In genomic region chr2:196798980-196799379, GRCh38 we compare ENCODE assay signal across 8 cellular contexts. TPM values are rescaled to one million over a fixed set of nuclear protein-coding genes. Genes with fewer than 3 reads are reported as not detected.
DNase-seq lines count a peak whose midpoint lies in the region; ATAC-seq, FAIRE-seq and TF ChIP-seq lines count a peak whose summit lies in the region.

No MANE protein-coding gene starts in this region.

- intact Hi-C loops in right lobe of liver (cut with DNase I) (no loop called here), transverse colon (cut with DNase I; ENCODE audit: low total_unique reads) (no loop called here)

- WGBS in right lobe of liver (ENCODE audit: insufficient coverage, low coverage, low lambda C conversion rate, missing lambda C conversion rate) = 8% methylated on average over 10 of the region's 10 CpGs
- 5 to 18% methylated on average over 3 to 10 of the region's 10 CpGs for WGBS in transverse colon (ENCODE audit: low coverage in 1 of 2), 2 donors

- H3K27me3 Mint-ChIP-seq in astrocyte (ENCODE audit: low read depth, unreplicated experiment) = no peaks in the 10 kb centered on the region

- peak overlapping the region; percentile 99 for H3K4me3 Mint-ChIP-seq in astrocyte (ENCODE audit: unreplicated experiment)

- H3K27me3 ChIP-seq in astrocyte (ENCODE audit: insufficient read depth, low read length) = no peaks in the 10 kb centered on the region
- H3K27me3 ChIP-seq in right lobe of liver = no peaks in the 10 kb centered on the region
- H3K27me3 ChIP-seq in transverse colon = no peaks in the 10 kb centered on the region

- no peaks in the 10 kb centered on the region for H4K20me1 ChIP-seq in astrocyte (ENCODE audit: insufficient read depth, low read length)

- TF ChIP-seq CTCF in GM13977 (IDR thresholded peaks at IDR 0.05; ENCODE audit: extremely low read depth, insufficient read depth, missing control alignments) = no peak
- TF ChIP-seq CTCF in astrocyte (IDR thresholded peaks at IDR 0.05; ENCODE audit: insufficient read depth, low read depth, low read length) = no peak
- TF ChIP-seq CTCF in right lobe of liver (IDR thresholded peaks at IDR 0.05) = no peak
- TF ChIP-seq CTCF in transverse colon (IDR thresholded peaks at IDR 0.05) = no peak

- in situ Hi-C loops in GM13977 (cut with MboI; ENCODE audit: low pct_unique_long_range_greater_than_20kb, low sequenced_read_pairs, unreplicated experiment) = no loop called here
- in situ Hi-C loops in transverse colon (cut with MboI; ENCODE audit: low pct_ligation_motif_present in 1 of 4, low pct_unique_long_range_greater_than_20kb in 1 of 4, low sequenced_read_pairs in 3 of 4) = loop anchor here in 2 of 4 donors (25.0 kb wide), 2 partner anchors 588 to 613 kb away; no protein-coding TSS in a partner anchor

- no peak for TF ChIP-seq EP300 in transverse colon (IDR thresholded peaks at IDR 0.05; ENCODE audit: low read depth)

- FAIRE-seq in astrocyte (lab: Jason Lieb, UNC) = no peak

- H3K4me1 Mint-ChIP-seq in astrocyte (ENCODE audit: low read depth, unreplicated experiment) = peaks cover 10% of the 10 kb centered on the region

- H3K36me3 ChIP-seq in astrocyte (ENCODE audit: insufficient read depth, low read length) (peaks cover 3% of the 10 kb centered on the region), right lobe of liver (peaks cover 0 to 28% (median 0%) of the 10 kb centered on the region in 4 donors), transverse colon (peaks cover 0 to 15% (median 4%) of the 10 kb centered on the region in 4 donors)

- H3K9me3 ChIP-seq in astrocyte (ENCODE audit: insufficient read depth, low read depth, low read length) = no peaks in the 10 kb centered on the region
- H3K9me3 ChIP-seq in right lobe of liver = no peaks in the 10 kb centered on the region
- no peaks in the 10 kb centered on the region for H3K9me3 ChIP-seq in transverse colon

- peak overlapping the region; percentile 94 for H3K9ac ChIP-seq in astrocyte (ENCODE audit: low read length)

- H3K36me3 Mint-ChIP-seq in astrocyte (ENCODE audit: low read depth, unreplicated experiment) = no peaks in the 10 kb centered on the region

- ATAC-seq in HG03135 (IDR thresholded peaks at IDR 0.05; ENCODE audit: unreplicated experiment) (peak; percentile 11), right lobe of liver (peak; percentile 3 to 15 (median 7)), HG03108 (IDR thresholded peaks at IDR 0.05; ENCODE audit: unreplicated experiment) (no peak)

- H3K4me2 ChIP-seq in astrocyte (ENCODE audit: low read length) = peak overlapping the region; percentile 96

- H3K27ac ChIP-seq in astrocyte (ENCODE audit: low read depth, low read length) = peak overlapping the region; percentile 75
- H3K27ac ChIP-seq in right lobe of liver = peak overlapping the region; percentile 76 to 85 (median 79)
- H3K27ac ChIP-seq in transverse colon = peak overlapping the region; percentile 73 to 86 (median 82)

- peaks cover 8% of the 10 kb centered on the region for H3K4me1 ChIP-seq in astrocyte (ENCODE audit: insufficient read depth, low read length)
- H3K4me1 ChIP-seq in right lobe of liver = peaks cover 0 to 11% (median 2%) of the 10 kb centered on the region in 4 donors
- H3K4me1 ChIP-seq in transverse colon = peaks cover 6 to 36% (median 15%) of the 10 kb centered on the region in 4 donors

- peak; percentile 12 for DNase-seq in GM13977 (ENCODE audit: low spot score)
- DNase-seq in astrocyte (ENCODE audit: low read depth) = peak; percentile 2
- DNase-seq in right lobe of liver = no peak
- no peak for DNase-seq in transverse colon
- no peak for DNase-seq in kidney glomerular epithelial cell (lab: John Stamatoyannopoulos, UW)
- no peak for DNase-seq in NAMALWA (ENCODE audit: low spot score)

- peaks cover 21% of the 10 kb centered on the region for H3K79me2 ChIP-seq in astrocyte (ENCODE audit: insufficient read depth, low read length)

- no peak for TF ChIP-seq POLR2A in right lobe of liver (IDR thresholded peaks at IDR 0.05)
- TF ChIP-seq POLR2A in transverse colon (IDR thresholded peaks at IDR 0.05) = no peak

- H2AFZ ChIP-seq in astrocyte (ENCODE audit: low read depth, low read length) = peak overlapping the region; percentile 82

- peak overlapping the region; percentile 95 for H3K4me3 ChIP-seq in astrocyte (ENCODE audit: insufficient read depth, low read depth, low read length)
- H3K4me3 ChIP-seq in right lobe of liver = peak overlapping the region; percentile 62 to 75 (median 68)
- peak overlapping the region; percentile 59 to 91 (median 80) for H3K4me3 ChIP-seq in transverse colon

- no peaks in the 10 kb centered on the region for H3K9me3 Mint-ChIP-seq in astrocyte (ENCODE audit: unreplicated experiment)

- H3K27ac Mint-ChIP-seq in astrocyte (ENCODE audit: unreplicated experiment) = peak overlapping the region; percentile 98

RNA-seq across cellular contexts. Expression of gene GTF3C3, which starts 0.5 kb away (rescaled TPM):
- 38.1 and 43.2 TPM in 2 replicates for total RNA-seq in astrocyte
- 10 to 100 TPM; 10.0 to 21.7 (median 13.5) TPM for total RNA-seq in right lobe of liver
- total RNA-seq in transverse colon = 10 to 100 TPM in 3 of 4 donors, 1 to 10 TPM in 1; 4.6 to 49.2 (median 34.9) TPM

RNA-seq across cellular contexts. Expression of gene C2orf66, which starts 10.2 kb away (rescaled TPM):
- total RNA-seq in astrocyte (0.29 and 0.54 TPM in 2 replicates), right lobe of liver (1 to 10 TPM in 1 of 6 experiments, not detected in 5; 1.1 TPM), transverse colon (not detected)

Comparison
In these comparisons a context has a peak if more than half of its experiments do, and no peak if none do; other contexts are left out.
1. DNase-seq: peak in GM13977 (single experiment) and astrocyte (single experiment); none in right lobe of liver (0 of 3), transverse colon (single experiment), kidney glomerular epithelial cell (single experiment) and NAMALWA (single experiment).
2. Peak in every context shown above with its lines, with median percentiles within 50 percentile points of each other: H3K27ac ChIP-seq and H3K4me3 ChIP-seq.